8 cellular contexts compared by ENCODE assay signal in genomic region chr15:74906450-74907276, GRCh38. TPM values are rescaled to one million over a fixed set of nuclear protein-coding genes. Genes with fewer than 3 reads are reported as not detected.
DNase-seq lines count a peak whose midpoint lies in the region; TF ChIP-seq lines count a peak whose summit lies in the region.

TSS of gene FAM219B (minus strand) at chr15:74906851. CDS start at chr15:74906800, 51 bp downstream.

- peaks cover 17% of the 10 kb centered on the region for H3K36me3 ChIP-seq in GM23248 (ENCODE audit: low read depth)
- H3K36me3 ChIP-seq in Loucy (ENCODE audit: insufficient read depth, low read length) = peaks cover 4% of the 10 kb centered on the region; the same call in 1 of the 2 replicates
- H3K36me3 ChIP-seq in SJCRH30 = peaks cover 4% of the 10 kb centered on the region; the same call in 1 of the 2 replicates
- H3K36me3 ChIP-seq in stomach smooth muscle (ENCODE audit: control insufficient read depth in 2 of 2, insufficient read depth in 2 of 2, low read length in 2 of 2) = peaks cover 31% of the 10 kb centered on the region in 2 donors

- H4K20me1 ChIP-seq in GM23248 (ENCODE audit: insufficient read depth) (0 out of 2 replicates have a peak, but pooled peaks cover 6% of the 10 kb centered on the region), Loucy (ENCODE audit: insufficient read depth, low read length, poor library complexity, severe bottlenecking) (no peaks in the 10 kb centered on the region)

- no peaks in the 10 kb centered on the region for H3K9me2 ChIP-seq in GM23248 (ENCODE audit: insufficient read depth)
- no peaks in the 10 kb centered on the region for H3K9me2 ChIP-seq in Loucy (replicated peaks; ENCODE audit: low read depth, low read length)

- TF ChIP-seq CTCF in Loucy (conservative IDR thresholded peaks at IDR 0.05; ENCODE audit: low read length) = no peak
- TF ChIP-seq CTCF in foreskin fibroblast (IDR thresholded peaks at IDR 0.05; ENCODE audit: low read depth, low read length) = no peak
- no peak for TF ChIP-seq CTCF in neural crest cell (conservative IDR thresholded peaks at IDR 0.05)

- peaks cover 39% of the 10 kb centered on the region for H3K4me1 Mint-ChIP-seq in neural crest cell

- H3K36me3 Mint-ChIP-seq in neural crest cell (ENCODE audit: low read depth) = peaks cover 22% of the 10 kb centered on the region

- peak within 1 kb of the TSS; percentile 98 for H3K4me3 Mint-ChIP-seq in neural crest cell

- H3K27ac Mint-ChIP-seq in neural crest cell (ENCODE audit: unreplicated experiment) = peak within 1 kb of the TSS; percentile 97

- H3K4me1 ChIP-seq in GM23248 (ENCODE audit: insufficient read depth) (peaks cover 12% of the 10 kb centered on the region), Loucy (ENCODE audit: insufficient read depth, low read length, poor library complexity, severe bottlenecking) (peaks cover 14% of the 10 kb centered on the region), SJCRH30 (no peaks in the 10 kb centered on the region), stomach smooth muscle (ENCODE audit: control insufficient read depth, insufficient read depth, low read length) (peaks cover 19% of the 10 kb centered on the region)

- peak within 1 kb of the TSS; percentile 91 for H3K4me2 ChIP-seq in GM23248 (ENCODE audit: unreplicated experiment)
- peak within 1 kb of the TSS; percentile 86 for H3K4me2 ChIP-seq in Loucy (ENCODE audit: low read depth, low read length, poor library complexity, severe bottlenecking)

- H3K27me3 ChIP-seq in GM23248 (replicated peaks; ENCODE audit: insufficient read depth) (no peaks in the 10 kb centered on the region), Loucy (ENCODE audit: insufficient read depth, low read length, poor library complexity, severe bottlenecking) (no peaks in the 10 kb centered on the region), SJCRH30 (no peaks in the 10 kb centered on the region), stomach smooth muscle (ENCODE audit: control insufficient read depth in 1 of 2, insufficient read depth in 2 of 2, low read length in 2 of 2) (no peaks in the 10 kb centered on the region)

- H3K79me2 ChIP-seq in GM23248 (ENCODE audit: insufficient read depth) = peaks cover 41% of the 10 kb centered on the region
- H3K79me2 ChIP-seq in Loucy (ENCODE audit: insufficient read depth, low read length) = peaks cover 24% of the 10 kb centered on the region

- peak within 1 kb of the TSS; percentile 98 for H3K4me3 ChIP-seq in GM23248
- H3K4me3 ChIP-seq in Loucy (ENCODE audit: low read length, poor library complexity, severe bottlenecking) = peak within 1 kb of the TSS; percentile 99
- H3K4me3 ChIP-seq in SJCRH30 = peak within 1 kb of the TSS; percentile 74
- H3K4me3 ChIP-seq in foreskin fibroblast (ENCODE audit: low read depth in 1 of 2, low read length in 2 of 2) = peak within 1 kb of the TSS; percentile 83 to 90
- H3K4me3 ChIP-seq in stomach smooth muscle (ENCODE audit: low read length in 2 of 2) = peak within 1 kb of the TSS; percentile 93 to 99

- peak within 1 kb of the TSS; percentile 100 for H2AFZ ChIP-seq in GM23248
- peak within 1 kb of the TSS; percentile 100 for H2AFZ ChIP-seq in Loucy (ENCODE audit: low read length)

- H3K9ac ChIP-seq in GM23248 (peak within 1 kb of the TSS; percentile 96), Loucy (ENCODE audit: low read depth, low read length, poor library complexity, severe bottlenecking) (peak within 1 kb of the TSS; percentile 90), stomach smooth muscle (ENCODE audit: low read length in 2 of 2) (peak within 1 kb of the TSS; percentile 96 to 99)

- H3K27me3 Mint-ChIP-seq in neural crest cell (ENCODE audit: low read depth) = no peaks in the 10 kb centered on the region

- in situ Hi-C loops in GM23248 (cut with MboI) = no loop called here

- DNase-seq in Daoy (ENCODE audit: low read depth) (peak; percentile 90), GM23248 (peak; percentile 99), SJCRH30 (peak; percentile 90), foreskin fibroblast (peak; percentile 82 to 95), neural crest cell (ENCODE audit: low read depth, low spot score) (peak; percentile 82)
- peak; percentile 64 for DNase-seq in activated gamma-delta T cell treated with anti-CD3 and anti-CD28 coated beads, Interleukin-2, amount 50 U/mL, for 16 hours (ENCODE audit: low read depth)

- H3K9me3 ChIP-seq in GM23248 (ENCODE audit: low read depth) = no peaks in the 10 kb centered on the region
- no peaks in the 10 kb centered on the region for H3K9me3 ChIP-seq in Loucy (ENCODE audit: insufficient read depth, low read depth, low read length)
- H3K9me3 ChIP-seq in SJCRH30 (replicated peaks) = no peaks in the 10 kb centered on the region
- no peaks in the 10 kb centered on the region for H3K9me3 ChIP-seq in stomach smooth muscle (ENCODE audit: control insufficient read depth in 2 of 2, low read length in 2 of 2)

- H3F3A ChIP-seq in GM23248 (ENCODE audit: insufficient read depth) = peaks cover 20% of the 10 kb centered on the region
- no peaks in the 10 kb centered on the region for H3F3A ChIP-seq in Loucy (ENCODE audit: low read depth)

- H3K27ac ChIP-seq in GM23248 (peak within 1 kb of the TSS; percentile 88), SJCRH30 (peak within 1 kb of the TSS; percentile 48), stomach smooth muscle (ENCODE audit: low read length) (peak within 1 kb of the TSS; percentile 92)

- WGBS in GM23248 (ENCODE audit: low coverage in 1 of 2, low lambda C conversion rate in 2 of 2, missing lambda C conversion rate in 2 of 2), 2 experiments = 1 to 3% methylated on average over 40 to 61 of the region's 76 CpGs

- H3K9me3 Mint-ChIP-seq in neural crest cell = no peaks in the 10 kb centered on the region

RNA-seq across cellular contexts. Expression of gene FAM219B, which starts in this region (rescaled TPM):
- 14.2 and 19.1 TPM in 2 replicates for total RNA-seq in Daoy (2014; rRNA removed; shearing (Covaris generic))
- 64.1 and 78.6 TPM in 2 replicates for total RNA-seq in GM23248 (2014; rRNA removed; shearing (Covaris generic))
- 38.1 and 39.6 TPM in 2 replicates for polyA plus RNA-seq in GM23248 (2016; fragmentation: Nextera tagmentation; extraction: Ambion mirVana)
- 22.6 and 29.3 TPM in 2 replicates for total RNA-seq in SJCRH30 (2014; rRNA removed; shearing (Covaris generic))
- total RNA-seq in neural crest cell = 128 and 138 TPM in 2 replicates

Comparison
In these comparisons a context has a peak if more than half of its experiments do, and no peak if none do; other contexts are left out.
1. Peak in every context shown above with its lines: DNase-seq, H3K4me3 ChIP-seq and H3K27ac ChIP-seq.